8 cellular contexts compared by ENCODE assay signal in genomic region chr1:923131-923990, GRCh38. TPM values are rescaled to one million over a fixed set of nuclear protein-coding genes. Genes with fewer than 3 reads are reported as not detected.
DNase-seq lines count a peak whose midpoint lies in the region; ATAC-seq and TF ChIP-seq lines count a peak whose summit lies in the region.

Gene SAMD11 (plus strand): TSS chr1:923923. CDS start chr1:924432, 509 bp downstream.

- in situ Hi-C loops in astrocyte of the spinal cord (cut with HindIII; ENCODE audit: low sequenced_read_pairs), result no loop called here

- POLR2A ChIA-PET in CD8-positive, alpha-beta T cell (lab: Charles Lee), result no interaction called here

- H3K36me3 ChIP-seq in CD8-positive, alpha-beta T cell (ENCODE audit: insufficient read depth, low read length), result no peaks in the 10 kb centered on the region

- H3K27me3 Mint-ChIP-seq in CD8-positive, alpha-beta T cell (ENCODE audit: low read depth), result peaks cover 45% of the 10 kb centered on the region

- H3K4me1 Mint-ChIP-seq in CD8-positive, alpha-beta T cell (ENCODE audit: low read depth), result peaks cover 19% of the 10 kb centered on the region

- CTCF ChIA-PET in CD8-positive, alpha-beta T cell (lab: Charles Lee), result interaction anchor here (0.8 kb wide), 1 partner anchor 26 kb away, joined by 3 read pairs; no protein-coding TSS in a partner anchor

- H3K4me1 ChIP-seq in CD8-positive, alpha-beta T cell (ENCODE audit: insufficient read depth, low read length), result peaks cover 33% of the 10 kb centered on the region

- H3K9me3 ChIP-seq in CD8-positive, alpha-beta T cell (ENCODE audit: low read length), result no peaks in the 10 kb centered on the region

- no peaks in the 10 kb centered on the region for H3K9me3 Mint-ChIP-seq in CD8-positive, alpha-beta T cell

- no peak within 1 kb of the TSS for H3K27ac ChIP-seq in CD8-positive, alpha-beta T cell (ENCODE audit: low read depth, low read length)

- peak within 1 kb of the TSS; percentile 92 for H3K4me3 Mint-ChIP-seq in CD8-positive, alpha-beta T cell

- H3K4me3 ChIP-seq in CD8-positive, alpha-beta T cell (ENCODE audit: low read depth, low read length), result peak within 1 kb of the TSS; percentile 65
- peak within 1 kb of the TSS; percentile 52 for H3K4me3 ChIP-seq in astrocyte of the spinal cord (ENCODE audit: low read depth, low read length)

- H3K27me3 ChIP-seq in CD8-positive, alpha-beta T cell (ENCODE audit: insufficient read depth, low read length), result peaks cover 42% of the 10 kb centered on the region

- no peak within 1 kb of the TSS for H3K27ac Mint-ChIP-seq in CD8-positive, alpha-beta T cell

- peak; percentile 44 to 82 (median 61) for DNase-seq in CD8-positive, alpha-beta T cell
- DNase-seq in Kasumi-1 (lab: John Stamatoyannopoulos, UW) (peak; percentile 42 to 50), T-helper 1 cell (peak in 3 of 5 donors; percentile 41 to 59 (median 46)), astrocyte of the spinal cord (ENCODE audit: low read depth, low spot score) (peak; percentile 90), hypothalamus (lab: John Stamatoyannopoulos, UW) (peak in 44 of 51 donors; percentile 12 to 88 (median 65)), retina (peak; percentile 92), SKM-1 (lab: John Stamatoyannopoulos, UW; ENCODE audit: unreplicated experiment) (no peak)

- no peak for TF ChIP-seq CTCF in CD8-positive, alpha-beta T cell (IDR thresholded peaks at IDR 0.05)
- peak; percentile 4 for TF ChIP-seq CTCF in astrocyte of the spinal cord (IDR thresholded peaks at IDR 0.05; ENCODE audit: low read depth, low read length)

- ATAC-seq in CD8-positive, alpha-beta T cell, result peak; percentile 53
- no peak for ATAC-seq in GM19328 (IDR thresholded peaks at IDR 0.05; ENCODE audit: unreplicated experiment)

- intact Hi-C loops in CD8-positive, alpha-beta T cell (cut with DNase I, micrococcal nuclease), result no loop called here

- H3K36me3 Mint-ChIP-seq in CD8-positive, alpha-beta T cell, result no peaks in the 10 kb centered on the region

RNA-seq across cellular contexts. Expression of gene SAMD11, which starts in this region (rescaled TPM):
- total RNA-seq in CD8-positive, alpha-beta T cell, result not detected

Comparison
In these comparisons a context has a peak if more than half of its experiments do, and no peak if none do; other contexts are left out.
1. Peak in DNase-seq, ATAC-seq and H3K4me3 ChIP-seq in CD8-positive, alpha-beta T cell; RNA of the gene not detected or under 1 TPM.